In the genomic region with DNA sequence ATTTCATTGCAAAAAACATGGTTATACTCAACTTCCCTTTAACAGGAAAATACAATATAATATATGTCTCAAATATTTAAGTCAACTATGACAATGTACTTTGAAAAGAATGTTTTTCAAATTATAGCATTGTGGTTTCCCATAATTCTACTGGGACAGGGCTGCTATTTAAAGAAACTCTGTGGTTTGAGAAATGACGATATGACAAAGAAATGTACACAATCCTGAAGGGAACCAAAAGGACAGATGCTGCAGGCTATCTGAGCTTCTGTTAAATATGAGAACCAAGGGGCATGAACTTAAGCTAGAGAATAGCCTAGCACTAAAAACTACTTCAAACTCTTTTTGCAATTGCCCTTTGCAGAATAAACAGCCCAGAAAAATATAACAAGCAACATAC, we compare ENCODE assay signal across 14 cellular contexts.
A peak's percentile ranks its signal among the peaks of the same experiment; 100 is the strongest.
DNase-seq lines count a peak whose midpoint lies in the region; ATAC-seq, FAIRE-seq and TF ChIP-seq lines count a peak whose summit lies in the region.
"Had no signal": no experiment of that assay in that cellular context is flagged by ENCODE, and none has a peak within 500 bp of the region (broad histone marks: within the 10 kb centered on the region; RNA-seq: fewer than 3 reads in every experiment).

No MANE protein-coding gene starts in this region.

- H3K4me1 ChIP-seq in astrocyte (ENCODE audit: insufficient read depth, low read length) (peaks cover 6% of the 10 kb centered on the region), hepatocyte (ENCODE audit: insufficient read depth) (no peaks in the 10 kb centered on the region)

- H3K9me3 Mint-ChIP-seq in astrocyte (ENCODE audit: unreplicated experiment), result peaks cover 1% of the 10 kb centered on the region
- peaks cover 11% of the 10 kb centered on the region for H3K9me3 Mint-ChIP-seq in activated naive CD8-positive, alpha-beta T cell treated with anti-CD3 and anti-CD28 coated beads, Interleukin-2, amount 50 U/mL, for 24 hours
- H3K9me3 Mint-ChIP-seq: stimulated activated memory B cell treated with anti-CD40 and anti-IgM and Interleukin-4, amounts not matched to agents 10 μg/mL and 1 μg/mL and 100 μg/mL, for 72 hours had no signal

- H2AFZ ChIP-seq in astrocyte (ENCODE audit: low read depth, low read length) (no peak overlapping the region), hepatocyte (no peak overlapping the region)

- H3K4me2 ChIP-seq in astrocyte (ENCODE audit: low read length) (peak overlapping the region; percentile 42), hepatocyte (no peak overlapping the region)

- no peak overlapping the region for H3K9ac ChIP-seq in astrocyte (ENCODE audit: low read length)

- H3K4me1 Mint-ChIP-seq in astrocyte (ENCODE audit: low read depth, unreplicated experiment), result peaks cover 24% of the 10 kb centered on the region
- no peaks in the 10 kb centered on the region for H3K4me1 Mint-ChIP-seq in activated naive CD8-positive, alpha-beta T cell treated with anti-CD3 and anti-CD28 coated beads, Interleukin-2, amount 50 U/mL, for 24 hours
- H3K4me1 Mint-ChIP-seq: CD14-positive monocyte; stimulated activated memory B cell treated with anti-CD40 and anti-IgM and Interleukin-4, amounts not matched to agents 10 μg/mL and 1 μg/mL and 100 μg/mL, for 72 hours had no signal

- H3K36me3 Mint-ChIP-seq in astrocyte (ENCODE audit: low read depth, unreplicated experiment), result no peaks in the 10 kb centered on the region
- H3K36me3 Mint-ChIP-seq in activated naive CD8-positive, alpha-beta T cell treated with anti-CD3 and anti-CD28 coated beads, Interleukin-2, amount 50 U/mL, for 24 hours (ENCODE audit: low read depth), result no peaks in the 10 kb centered on the region
- H3K36me3 Mint-ChIP-seq: CD14-positive monocyte; stimulated activated memory B cell treated with anti-CD40 and anti-IgM and Interleukin-4, amounts not matched to agents 10 μg/mL and 1 μg/mL and 100 μg/mL, for 72 hours had no signal

- peak overlapping the region; percentile 11 for H3K27ac ChIP-seq in astrocyte (ENCODE audit: low read depth, low read length)
- no peak overlapping the region for H3K27ac ChIP-seq in hepatocyte

- H4K20me1 ChIP-seq in astrocyte (ENCODE audit: insufficient read depth, low read length), result no peaks in the 10 kb centered on the region
- no peaks in the 10 kb centered on the region for H4K20me1 ChIP-seq in hepatocyte (ENCODE audit: insufficient read depth, poor library complexity, severe bottlenecking)

- no peak for TF ChIP-seq CTCF in AG09319 (IDR thresholded peaks at IDR 0.05; ENCODE audit: low read depth, low read length)
- TF ChIP-seq CTCF in astrocyte (IDR thresholded peaks at IDR 0.05; ENCODE audit: insufficient read depth, low read depth, low read length), result no peak
- no peak for TF ChIP-seq CTCF in hepatocyte (IDR thresholded peaks at IDR 0.05; ENCODE audit: poor library complexity)

- no peaks in the 10 kb centered on the region for H3K27me3 Mint-ChIP-seq in astrocyte (ENCODE audit: low read depth, unreplicated experiment)
- no peaks in the 10 kb centered on the region for H3K27me3 Mint-ChIP-seq in activated naive CD8-positive, alpha-beta T cell treated with anti-CD3 and anti-CD28 coated beads, Interleukin-2, amount 50 U/mL, for 24 hours
- H3K27me3 Mint-ChIP-seq: stimulated activated memory B cell treated with anti-CD40 and anti-IgM and Interleukin-4, amounts not matched to agents 10 μg/mL and 1 μg/mL and 100 μg/mL, for 72 hours had no signal

- H3K9me3 ChIP-seq in astrocyte (ENCODE audit: insufficient read depth, low read depth, low read length) (no peaks in the 10 kb centered on the region), hepatocyte (ENCODE audit: low read depth) (no peaks in the 10 kb centered on the region)

- H3K9me2 ChIP-seq in hepatocyte (replicated peaks; ENCODE audit: insufficient read depth), result no peaks in the 10 kb centered on the region

- H3K27ac Mint-ChIP-seq in astrocyte (ENCODE audit: unreplicated experiment), result no peak overlapping the region
- no peak overlapping the region for H3K27ac Mint-ChIP-seq in activated naive CD8-positive, alpha-beta T cell treated with anti-CD3 and anti-CD28 coated beads, Interleukin-2, amount 50 U/mL, for 24 hours
- H3K27ac Mint-ChIP-seq: CD14-positive monocyte; stimulated activated memory B cell treated with anti-CD40 and anti-IgM and Interleukin-4, amounts not matched to agents 10 μg/mL and 1 μg/mL and 100 μg/mL, for 72 hours had no signal

- WGBS in hepatocyte (ENCODE audit: low lambda C conversion rate, missing lambda C conversion rate), result 29% methylated on average over 1 of the region's 1 CpG

- no peaks in the 10 kb centered on the region for H3K36me3 ChIP-seq in astrocyte (ENCODE audit: insufficient read depth, low read length)
- H3K36me3 ChIP-seq in hepatocyte (replicated peaks; ENCODE audit: insufficient read depth, low read depth), result no peaks in the 10 kb centered on the region

- H3K79me2 ChIP-seq in astrocyte (ENCODE audit: insufficient read depth, low read length) (no peaks in the 10 kb centered on the region), hepatocyte (no peaks in the 10 kb centered on the region)

- ATAC-seq in activated naive CD8-positive, alpha-beta T cell treated with anti-CD3 and anti-CD28 coated beads, Interleukin-2, amount 50 U/mL, for 24 hours, result no peak
- ATAC-seq: stimulated activated memory B cell treated with anti-CD40 and anti-IgM and Interleukin-4, amounts not matched to agents 10 μg/mL and 1 μg/mL and 100 μg/mL, for 72 hours had no signal

- H3K27me3 ChIP-seq in astrocyte (ENCODE audit: insufficient read depth, low read length), result no peaks in the 10 kb centered on the region
- peaks cover 3% of the 10 kb centered on the region for H3K27me3 ChIP-seq in hepatocyte

- FAIRE-seq in HTR-8/SVneo (lab: Jason Lieb, UNC) (no peak), astrocyte (lab: Jason Lieb, UNC) (peak; percentile 98)

- DNase-seq in AG09319 (ENCODE audit: extremely low read depth, low read depth), result peak; percentile 25
- peak; percentile 25 for DNase-seq in HTR-8/SVneo (ENCODE audit: insufficient read length, low spot score)
- DNase-seq in astrocyte (ENCODE audit: low read depth), result peak; percentile 72
- peak; percentile 4 for DNase-seq in hepatocyte (ENCODE audit: low spot score)
- DNase-seq in activated naive CD8-positive, alpha-beta T cell treated with anti-CD3 and anti-CD28 coated beads, Interleukin-2, amount 50 U/mL, for 24 hours, result no peak
- DNase-seq in NCI-H2081 (lab: John Stamatoyannopoulos, UW), result no peak
- DNase-seq in NCI-H1694 (lab: John Stamatoyannopoulos, UW), result no peak
- DNase-seq in COR-L47 (lab: John Stamatoyannopoulos, UW), result no peak
- DNase-seq: activated CD8-positive, alpha-beta memory T cell treated with anti-CD3 and anti-CD28 coated beads, Interleukin-2, amount 50 U/mL, for 48 hours; NCI-H1092; NCI-H446 treated with DMSO at 0.1 percent for 48 hours; stimulated activated CD4-positive, alpha-beta T cell treated with anti-CD3 and anti-CD28 coated beads, Interleukin-2, amount 100 ng/mL, for 24 hours had no signal

- H3K4me3 ChIP-seq in astrocyte (ENCODE audit: insufficient read depth, low read depth, low read length) (no peak overlapping the region), hepatocyte (no peak overlapping the region)

- H3K4me3 Mint-ChIP-seq in astrocyte (ENCODE audit: unreplicated experiment), result no peak overlapping the region
- H3K4me3 Mint-ChIP-seq in activated naive CD8-positive, alpha-beta T cell treated with anti-CD3 and anti-CD28 coated beads, Interleukin-2, amount 50 U/mL, for 24 hours, result no peak overlapping the region
- H3K4me3 Mint-ChIP-seq: CD14-positive monocyte; stimulated activated memory B cell treated with anti-CD40 and anti-IgM and Interleukin-4, amounts not matched to agents 10 μg/mL and 1 μg/mL and 100 μg/mL, for 72 hours had no signal

Comparison
In these comparisons a context has a peak if more than half of its experiments do, and no peak if none do; other contexts are left out.
1. DNase-seq: peak in AG09319 (single experiment), HTR-8/SVneo (single experiment), astrocyte (single experiment) and hepatocyte (single experiment); none in activated naive CD8-positive, alpha-beta T cell treated with anti-CD3 and anti-CD28 coated beads, Interleukin-2, amount 50 U/mL, for 24 hours (single experiment), NCI-H2081 (0 of 2), NCI-H1694 (single experiment) and COR-L47 (single experiment).